20 cellular contexts compared by ENCODE assay signal in genomic region chr11:2917842-2918490, GRCh38.
"Had no signal": no experiment of that assay in that cellular context is flagged by ENCODE, and none has a peak within 500 bp of the region (broad histone marks: within the 10 kb centered on the region; RNA-seq: fewer than 3 reads in every experiment).

No MANE protein-coding gene starts in this region.

- H3K9ac ChIP-seq: KMS-11, SK-N-SH had no signal

- H3K27ac ChIP-seq: KMS-11 had no signal

- H3K9me3 ChIP-seq: SK-N-SH had no signal

- H3K4me2 ChIP-seq: KMS-11, SK-N-SH had no signal

- FAIRE-seq: RCC 7860 had no signal

- DNase-seq: IMR-90, Kasumi-1, MM.1S, NCI-H1092 treated with DMSO at 0.1 percent for 48 hours, NCI-H1436, NCI-H187, NCI-H2029, NCI-H2081 treated with DMSO at 0.1 percent for 48 hours, NCI-H2171, NCI-H226, NCI-H446, NCI-H510A, NCI-H524 treated with DMSO at 0.1 percent for 48 hours, NCI-H69, NCI-H774, RPMI8226, SHP77, SK-N-SH had no signal
